In genomic region chr15:66138096-66138783, GRCh38 we compare ENCODE assay signal across 22 cellular contexts.
DNase-seq lines count a peak whose midpoint lies in the region; ATAC-seq and TF ChIP-seq lines count a peak whose summit lies in the region.
"Had no signal": no experiment of that assay in that cellular context is flagged by ENCODE, and none has a peak within 500 bp of the region (broad histone marks: within the 10 kb centered on the region; RNA-seq: fewer than 3 reads in every experiment).

No MANE protein-coding gene starts in this region.

- POLR2A ChIA-PET in OCI-LY7 (lab: Charles Lee) = interaction anchor here (0.7 kb wide), 1 partner anchor 32 kb away, joined by 3 read pairs; no protein-coding TSS in a partner anchor

- H3K27ac Mint-ChIP-seq in glutamatergic neuron (ENCODE audit: unreplicated experiment) (peak overlapping the region; percentile 79), Calu3 (ENCODE audit: unreplicated experiment) (no peak overlapping the region)
- H3K27ac Mint-ChIP-seq: activated CD4-positive, alpha-beta T cell treated with anti-CD3 and anti-CD28 coated beads, Interleukin-2, amount 10 ng/mL, durations not matched to agents 24 days and 14 days; activated T-helper 1 cell treated with anti-CD3 and anti-CD28 coated beads, Interleukin-12 subunit alpha, Interleukin-12 subunit beta, Interleukin-2, Interleukin-4 antibody, amounts not matched to agents 30 ng/mL and 10 ng/mL and 1 ng/mL, durations not matched to agents 14 hours and 24 hours and 36 hours; immature natural killer cell; neural progenitor cell; progenitor cell of endocrine pancreas; T-helper 17 cell had no signal

- no TSS peak for BruUV-seq in Calu3 (replicated peaks; lab: Mats Ljungman, UMichigan)
- no TSS peak for BruUV-seq in OCI-LY7 (replicated peaks; lab: Mats Ljungman, UMichigan)

- no peak overlapping the region for H3K4me2 ChIP-seq in OCI-LY7 (ENCODE audit: low read length)
- H3K4me2 ChIP-seq: neural progenitor cell had no signal

- H3K27me3 Mint-ChIP-seq in glutamatergic neuron (ENCODE audit: unreplicated experiment) = peaks cover 4% of the 10 kb centered on the region
- H3K27me3 Mint-ChIP-seq in Calu3 (ENCODE audit: unreplicated experiment) = peaks cover 9% of the 10 kb centered on the region
- H3K27me3 Mint-ChIP-seq: activated CD4-positive, alpha-beta T cell treated with anti-CD3 and anti-CD28 coated beads, Interleukin-2, amount 10 ng/mL, durations not matched to agents 24 days and 14 days had no signal

- H3K9me3 ChIP-seq in right atrium auricular region (no peaks in the 10 kb centered on the region), OCI-LY7 (ENCODE audit: low read length) (no peaks in the 10 kb centered on the region)
- H3K9me3 ChIP-seq: mucosa of descending colon, SJCRH30 had no signal

- CTCF ChIA-PET in Calu3 (lab: Charles Lee) (interaction anchor here (1.4 kb wide), 1 partner anchor 13 kb away, joined by 3 read pairs; no protein-coding TSS in a partner anchor), OCI-LY7 (lab: Charles Lee; ENCODE audit: unreplicated experiment) (no interaction called here)

- H3K4me1 Mint-ChIP-seq in glutamatergic neuron (ENCODE audit: low read depth, unreplicated experiment) (peaks cover 41% of the 10 kb centered on the region), Calu3 (ENCODE audit: low read depth, unreplicated experiment) (no peaks in the 10 kb centered on the region)
- H3K4me1 Mint-ChIP-seq: immature natural killer cell had no signal

- no peak overlapping the region for H2AFZ ChIP-seq in OCI-LY7 (ENCODE audit: low read length)
- H2AFZ ChIP-seq: neural progenitor cell had no signal

- H3K4me3 Mint-ChIP-seq in glutamatergic neuron (ENCODE audit: unreplicated experiment) = peak overlapping the region; percentile 25
- no peak overlapping the region for H3K4me3 Mint-ChIP-seq in Calu3 (ENCODE audit: low read depth, unreplicated experiment)
- H3K4me3 Mint-ChIP-seq: activated CD4-positive, alpha-beta T cell treated with anti-CD3 and anti-CD28 coated beads, Interleukin-2, amount 10 ng/mL, durations not matched to agents 24 days and 14 days; activated T-helper 1 cell treated with anti-CD3 and anti-CD28 coated beads, Interleukin-12 subunit alpha, Interleukin-12 subunit beta, Interleukin-2, Interleukin-4 antibody, amounts not matched to agents 30 ng/mL and 10 ng/mL and 1 ng/mL, durations not matched to agents 14 hours and 24 hours and 36 hours; immature natural killer cell; neural progenitor cell; T-helper 17 cell had no signal

- TF ChIP-seq CTCF in right atrium auricular region (IDR thresholded peaks at IDR 0.05) = no peak
- no peak for TF ChIP-seq CTCF in glutamatergic neuron (IDR thresholded peaks at IDR 0.05; ENCODE audit: partially characterized antibody, unreplicated experiment)
- TF ChIP-seq CTCF in Calu3 (IDR thresholded peaks at IDR 0.05; ENCODE audit: unreplicated experiment) = no peak
- no peak for TF ChIP-seq CTCF in OCI-LY7 (conservative IDR thresholded peaks at IDR 0.05; ENCODE audit: low read length)

- H3K27ac ChIP-seq in right atrium auricular region (no peak overlapping the region), OCI-LY7 (ENCODE audit: low read depth, low read length, poor library complexity, severe bottlenecking) (no peak overlapping the region)
- H3K27ac ChIP-seq: dorsolateral prefrontal cortex, neural progenitor cell, SJCRH30 had no signal

- no peaks in the 10 kb centered on the region for H3K36me3 ChIP-seq in right atrium auricular region
- H3K36me3 ChIP-seq in OCI-LY7 (ENCODE audit: insufficient read depth, low read length) = no peaks in the 10 kb centered on the region
- H3K36me3 ChIP-seq: neural progenitor cell, SJCRH30 had no signal

- no peaks in the 10 kb centered on the region for H3K9me2 ChIP-seq in OCI-LY7 (ENCODE audit: insufficient read depth, low read length)

- H4K20me1 ChIP-seq in OCI-LY7 (ENCODE audit: insufficient read depth, low read length) = no peaks in the 10 kb centered on the region

- H3K4me1 ChIP-seq in right atrium auricular region (peaks cover 0 to 19% of the 10 kb centered on the region in 2 donors), OCI-LY7 (ENCODE audit: insufficient read depth, low read length, poor library complexity, severe bottlenecking) (peaks cover 9% of the 10 kb centered on the region)

- H3K27me3 ChIP-seq in right atrium auricular region = no peaks in the 10 kb centered on the region
- H3K27me3 ChIP-seq: dorsolateral prefrontal cortex, neural progenitor cell, SJCRH30 had no signal

- intact Hi-C loops in Right ventricle myocardium superior (cut with DNase I) = no loop called here
- intact Hi-C loops in Calu3 (cut with micrococcal nuclease; ENCODE audit: unreplicated experiment) = no loop called here
- intact Hi-C loops in OCI-LY7 (cut with micrococcal nuclease; ENCODE audit: unreplicated experiment) = no loop called here

- H3K9me3 Mint-ChIP-seq in glutamatergic neuron (ENCODE audit: unreplicated experiment) (peaks cover 8% of the 10 kb centered on the region), Calu3 (ENCODE audit: low read depth, unreplicated experiment) (no peaks in the 10 kb centered on the region)
- H3K9me3 Mint-ChIP-seq: activated CD4-positive, alpha-beta T cell treated with anti-CD3 and anti-CD28 coated beads, Interleukin-2, amount 10 ng/mL, durations not matched to agents 24 days and 14 days; activated T-helper 1 cell treated with anti-CD3 and anti-CD28 coated beads, Interleukin-12 subunit alpha, Interleukin-12 subunit beta, Interleukin-2, Interleukin-4 antibody, amounts not matched to agents 30 ng/mL and 10 ng/mL and 1 ng/mL, durations not matched to agents 14 hours and 24 hours and 36 hours; immature natural killer cell; neural progenitor cell had no signal

- ATAC-seq in Right ventricle myocardium superior (ENCODE audit: poor library complexity) = peak; percentile 86
- ATAC-seq: mucosa of descending colon, T-helper 17 cell had no signal

- H3K79me2 ChIP-seq in OCI-LY7 (ENCODE audit: insufficient read depth, low read depth, low read length) = no peaks in the 10 kb centered on the region

- H3K36me3 Mint-ChIP-seq in glutamatergic neuron (ENCODE audit: unreplicated experiment) (peaks cover 3% of the 10 kb centered on the region), Calu3 (ENCODE audit: insufficient read depth, unreplicated experiment) (no peaks in the 10 kb centered on the region)
- H3K36me3 Mint-ChIP-seq: immature natural killer cell, neural progenitor cell had no signal

- DNase-seq in Right ventricle myocardium superior (peak; percentile 54), right atrium auricular region (ENCODE audit: low spot score) (no peak), NCI-H748 (lab: John Stamatoyannopoulos, UW; ENCODE audit: unreplicated experiment) (peak; percentile 59), glutamatergic neuron (peak; percentile 49), middle frontal gyrus (ENCODE audit: extremely low spot score, low spot score) (no peak), Calu3 (no peak), OCI-LY7 (ENCODE audit: low spot score) (no peak)
- DNase-seq in activated CD4-positive, alpha-beta T cell treated with anti-CD3 and anti-CD28 coated beads for 48 hours = no peak
- DNase-seq: activated CD4-positive, alpha-beta T cell treated with anti-CD3 and anti-CD28 coated beads, Interleukin-2, amount 10 ng/mL, durations not matched to agents 24 days and 14 days; activated naive CD4-positive, alpha-beta T cell treated with anti-CD3 and anti-CD28 coated beads, Interleukin-2, amount 50 U/mL, for 16 hours; aorta; EL; immature natural killer cell; IMR-90; mucosa of descending colon; NCI-H187 treated with DMSO at 0.1 percent for 48 hours; SJCRH30; T-helper 17 cell had no signal

- H3K4me3 ChIP-seq in right atrium auricular region = no peak overlapping the region
- H3K4me3 ChIP-seq in OCI-LY7 (ENCODE audit: low read depth, low read length, poor library complexity, severe bottlenecking) = no peak overlapping the region
- H3K4me3 ChIP-seq: dorsolateral prefrontal cortex, mucosa of descending colon, neural progenitor cell, SJCRH30 had no signal

Comparison
In these comparisons a context has a peak if more than half of its experiments do, and no peak if none do; other contexts are left out.
1. DNase-seq: peak in Right ventricle myocardium superior (single experiment), NCI-H748 (single experiment) and glutamatergic neuron (single experiment); none in right atrium auricular region (single experiment), middle frontal gyrus (single experiment), activated CD4-positive, alpha-beta T cell treated with anti-CD3 and anti-CD28 coated beads for 48 hours (single experiment), Calu3 (single experiment) and OCI-LY7 (single experiment).